In genomic region chr11:59668188-59668949, GRCh38 we compare ENCODE assay signal across 1 cellular context.
A peak's percentile ranks its signal among the peaks of the same experiment; 100 is the strongest.
TF ChIP-seq lines count a peak whose summit lies in the region.

No MANE protein-coding gene starts in this region.

TF ChIP-seq in K562, 482 proteins besides CTCF, POLR2A, EP300 and RAD21 (continues in another document):
- no peak for TF ChIP-seq ZKSCAN1 (IDR thresholded peaks at IDR 0.05; ENCODE audit: low read depth, low read length)
- TF ChIP-seq MYNN (IDR thresholded peaks at IDR 0.05): no peak
- no peak for TF ChIP-seq MYNN (CRISPR knock-in tag; IDR thresholded peaks at IDR 0.05)
- TF ChIP-seq ZBTB40 (IDR thresholded peaks at IDR 0.05): 0 out of 2 replicates have a peak, but pooled peaks have one; percentile 17
- no peak for TF ChIP-seq ZBTB40 (CRISPR knock-in tag; IDR thresholded peaks at IDR 0.05)
- TF ChIP-seq HES1 (IDR thresholded peaks at IDR 0.05; ENCODE audit: low read depth): no peak
- no peak for TF ChIP-seq ZC3H4 (CRISPR knock-in tag; IDR thresholded peaks at IDR 0.05; ENCODE audit: borderline replicate concordance)
- TF ChIP-seq VEZF1 (CRISPR knock-in tag; IDR thresholded peaks at IDR 0.05): peak; percentile 89
- TF ChIP-seq, protein P1, sequence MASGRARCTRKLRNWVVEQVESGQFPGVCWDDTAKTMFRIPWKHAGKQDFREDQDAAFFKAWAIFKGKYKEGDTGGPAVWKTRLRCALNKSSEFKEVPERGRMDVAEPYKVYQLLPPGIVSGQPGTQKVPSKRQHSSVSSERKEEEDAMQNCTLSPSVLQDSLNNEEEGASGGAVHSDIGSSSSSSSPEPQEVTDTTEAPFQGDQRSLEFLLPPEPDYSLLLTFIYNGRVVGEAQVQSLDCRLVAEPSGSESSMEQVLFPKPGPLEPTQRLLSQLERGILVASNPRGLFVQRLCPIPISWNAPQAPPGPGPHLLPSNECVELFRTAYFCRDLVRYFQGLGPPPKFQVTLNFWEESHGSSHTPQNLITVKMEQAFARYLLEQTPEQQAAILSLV (tag; IDR thresholded peaks at IDR 0.05): no peak
- peak; percentile 37; the same call in 1 of the 2 replicates for TF ChIP-seq CEBPG (CRISPR knock-in tag; IDR thresholded peaks at IDR 0.05)
- peak in 1 of 2 experiments; percentile 40; a peak in 1 of 4 replicates for TF ChIP-seq CEBPG (tag; conservative IDR thresholded peaks at IDR 0.05 in 1 of 2, IDR thresholded peaks at IDR 0.05 in 1 of 2)
- no peak for TF ChIP-seq EWSR1 (IDR thresholded peaks at IDR 0.05; ENCODE audit: borderline replicate concordance, low read depth, partially characterized antibody)
- TF ChIP-seq MAZ (CRISPR knock-in tag; conservative IDR thresholded peaks at IDR 0.05 in 1 of 2, IDR thresholded peaks at IDR 0.05 in 1 of 2): peak; percentile 50 to 67; a peak in 3 of 4 replicates
- TF ChIP-seq C11orf30 (IDR thresholded peaks at IDR 0.05; ENCODE audit: low read depth): no peak
- TF ChIP-seq ZNF696 (CRISPR knock-in tag; conservative IDR thresholded peaks at IDR 0.05): no peak
- TF ChIP-seq ARID4B (CRISPR knock-in tag; IDR thresholded peaks at IDR 0.05): peak; percentile 53
- no peak for TF ChIP-seq GTF2E2 (tag; IDR thresholded peaks at IDR 0.05)
- peak; percentile 90 for TF ChIP-seq GABPA (tag; conservative IDR thresholded peaks at IDR 0.05; ENCODE audit: low read depth)
- TF ChIP-seq MYBL2 (IDR thresholded peaks at IDR 0.05; ENCODE audit: low read depth): no peak
- no peak for TF ChIP-seq MYBL2 (CRISPR knock-in tag; IDR thresholded peaks at IDR 0.05; ENCODE audit: borderline replicate concordance)
- no peak for TF ChIP-seq ZNF274 (IDR thresholded peaks at IDR 0.05; ENCODE audit: borderline replicate concordance, low read depth, low read length)
- TF ChIP-seq PHF20 (IDR thresholded peaks at IDR 0.05; ENCODE audit: partially characterized antibody): peak; percentile 19
- TF ChIP-seq, protein P2, sequence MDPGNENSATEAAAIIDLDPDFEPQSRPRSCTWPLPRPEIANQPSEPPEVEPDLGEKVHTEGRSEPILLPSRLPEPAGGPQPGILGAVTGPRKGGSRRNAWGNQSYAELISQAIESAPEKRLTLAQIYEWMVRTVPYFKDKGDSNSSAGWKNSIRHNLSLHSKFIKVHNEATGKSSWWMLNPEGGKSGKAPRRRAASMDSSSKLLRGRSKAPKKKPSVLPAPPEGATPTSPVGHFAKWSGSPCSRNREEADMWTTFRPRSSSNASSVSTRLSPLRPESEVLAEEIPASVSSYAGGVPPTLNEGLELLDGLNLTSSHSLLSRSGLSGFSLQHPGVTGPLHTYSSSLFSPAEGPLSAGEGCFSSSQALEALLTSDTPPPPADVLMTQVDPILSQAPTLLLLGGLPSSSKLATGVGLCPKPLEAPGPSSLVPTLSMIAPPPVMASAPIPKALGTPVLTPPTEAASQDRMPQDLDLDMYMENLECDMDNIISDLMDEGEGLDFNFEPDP (CRISPR knock-in tag; IDR thresholded peaks at IDR 0.05): no peak
- peak in 1 of 2 experiments; percentile 21; a peak in 1 of 4 replicates for TF ChIP-seq TEAD1 (CRISPR knock-in tag; IDR thresholded peaks at IDR 0.05)
- TF ChIP-seq FOXK2 (conservative IDR thresholded peaks at IDR 0.05 in 1 of 2, IDR thresholded peaks at IDR 0.05 in 1 of 2; ENCODE audit: low read depth in 2 of 2): no peak
- TF ChIP-seq SP2 (IDR thresholded peaks at IDR 0.05; ENCODE audit: extremely low read depth, low read depth, low read length, poor library complexity, severe bottlenecking): no peak
- no peak for TF ChIP-seq FIP1L1 (IDR thresholded peaks at IDR 0.05; ENCODE audit: low read depth, low read length, poor library complexity, severe bottlenecking)
- no peak for TF ChIP-seq HEY1 (CRISPR knock-in tag; IDR thresholded peaks at IDR 0.05; ENCODE audit: borderline replicate concordance)
- no peak for TF ChIP-seq BHLHE40 (IDR thresholded peaks at IDR 0.05; ENCODE audit: low read length)
- TF ChIP-seq HMGXB4 (CRISPR knock-in tag; IDR thresholded peaks at IDR 0.05): 0 out of 2 replicates have a peak, but pooled peaks have one; percentile 25
- no peak for TF ChIP-seq ZNF232 (CRISPR knock-in tag; IDR thresholded peaks at IDR 0.05)
- no peak for TF ChIP-seq CLOCK (CRISPR knock-in tag; IDR thresholded peaks at IDR 0.05; ENCODE audit: borderline replicate concordance)
- TF ChIP-seq GTF2B (IDR thresholded peaks at IDR 0.05; ENCODE audit: extremely low read depth, insufficient read length): no peak
